ENCODE assay signal across 1 cellular context in genomic region chr17:5486206-5487124, GRCh38.
A peak's percentile ranks its signal among the peaks of the same experiment; 100 is the strongest.
TF ChIP-seq lines count a peak whose summit lies in the region.

A gene with protein sequence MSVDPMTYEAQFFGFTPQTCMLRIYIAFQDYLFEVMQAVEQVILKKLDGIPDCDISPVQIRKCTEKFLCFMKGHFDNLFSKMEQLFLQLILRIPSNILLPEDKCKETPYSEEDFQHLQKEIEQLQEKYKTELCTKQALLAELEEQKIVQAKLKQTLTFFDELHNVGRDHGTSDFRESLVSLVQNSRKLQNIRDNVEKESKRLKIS (plus strand): TSS chr17:5486566. CDS start chr17:5488863, 2,297 bp downstream.

TF ChIP-seq in HepG2, 621 proteins besides CTCF, POLR2A, EP300 and RAD21 (continued from another document):
- TF ChIP-seq SOX6 (IDR thresholded peaks at IDR 0.05) (no peak), SOX6 (CRISPR knock-in tag; IDR thresholded peaks at IDR 0.05) (peak; percentile 54; the same call in 1 of the 2 replicates), ZBTB39 (CRISPR knock-in tag; IDR thresholded peaks at IDR 0.05) (0 out of 2 replicates have a peak, but pooled peaks have one; percentile 54), ZFY (CRISPR knock-in tag; IDR thresholded peaks at IDR 0.05) (peak; percentile 95), NFIC (IDR thresholded peaks at IDR 0.05; ENCODE audit: low read length) (peak; percentile 65; the same call in 1 of the 2 replicates), ZNF713 (CRISPR knock-in tag; IDR thresholded peaks at IDR 0.05) (no peak), JARID2 (CRISPR knock-in tag; IDR thresholded peaks at IDR 0.05; ENCODE audit: insufficient replicate concordance) (peak; percentile 83), TOPORS (CRISPR knock-in tag; IDR thresholded peaks at IDR 0.05) (0 out of 2 replicates have a peak, but pooled peaks have one; percentile 43), PBX3 (CRISPR knock-in tag; IDR thresholded peaks at IDR 0.05; ENCODE audit: borderline replicate concordance) (no peak), AKAP8 (CRISPR knock-in tag; IDR thresholded peaks at IDR 0.05) (no peak), NFAT5 (CRISPR knock-in tag; IDR thresholded peaks at IDR 0.05) (no peak), CHD2 (IDR thresholded peaks at IDR 0.05; ENCODE audit: low read depth, low read length) (0 out of 2 replicates have a peak, but pooled peaks have one; percentile 40), ZNF549 (CRISPR knock-in tag; IDR thresholded peaks at IDR 0.05) (no peak), UBTF (CRISPR knock-in tag; IDR thresholded peaks at IDR 0.05) (peak; percentile 61; the same call in 1 of the 2 replicates), E2F1 (CRISPR knock-in tag; IDR thresholded peaks at IDR 0.05) (peak; percentile 86; the same call in 1 of the 2 replicates), CEBPB (IDR thresholded peaks at IDR 0.05; ENCODE audit: borderline replicate concordance, low read depth, low read length) (no peak), PPARG (CRISPR knock-in tag; conservative IDR thresholded peaks at IDR 0.05) (peak; percentile 52; the same call in 1 of the 2 replicates), SALL1 (CRISPR knock-in tag; IDR thresholded peaks at IDR 0.05) (peak; percentile 89), FOSL2 (CRISPR knock-in tag; IDR thresholded peaks at IDR 0.05) (peak; percentile 21; the same call in 1 of the 2 replicates), NFKB2 (CRISPR knock-in tag; IDR thresholded peaks at IDR 0.05; ENCODE audit: borderline replicate concordance) (no peak), HDAC1 (CRISPR knock-in tag; IDR thresholded peaks at IDR 0.05) (peak; percentile 80), HDAC6 (IDR thresholded peaks at IDR 0.05; ENCODE audit: low read depth, low read length) (no peak), MED8 (CRISPR knock-in tag; IDR thresholded peaks at IDR 0.05; ENCODE audit: insufficient replicate concordance) (peak; percentile 64), PRPF4 (IDR thresholded peaks at IDR 0.05; ENCODE audit: low read depth, low read length, poor library complexity, severe bottlenecking) (no peak), ZMAT5 (CRISPR knock-in tag; IDR thresholded peaks at IDR 0.05; ENCODE audit: borderline replicate concordance, low read depth) (no peak), ZNF431 (CRISPR knock-in tag; IDR thresholded peaks at IDR 0.05; ENCODE audit: borderline replicate concordance, low read depth) (no peak), FOXJ3 (CRISPR knock-in tag; IDR thresholded peaks at IDR 0.05; ENCODE audit: borderline replicate concordance) (peak; percentile 61; the same call in 1 of the 2 replicates), ZNF142 (CRISPR knock-in tag; IDR thresholded peaks at IDR 0.05) (peak; percentile 82), SAFB2 (CRISPR knock-in tag; IDR thresholded peaks at IDR 0.05; ENCODE audit: borderline replicate concordance, low read depth) (peak; percentile 33; the same call in 1 of the 2 replicates), SMAD9 (CRISPR knock-in tag; IDR thresholded peaks at IDR 0.05) (no peak; the same call in 1 of the 2 replicates), BCL6 (CRISPR knock-in tag; IDR thresholded peaks at IDR 0.05) (peak; percentile 49; the same call in 1 of the 2 replicates), KMT2B (CRISPR knock-in tag; IDR thresholded peaks at IDR 0.05) (peak; percentile 86), ZNF414 (CRISPR knock-in tag; IDR thresholded peaks at IDR 0.05) (peak; percentile 86; the same call in 1 of the 2 replicates), ZNF44 (CRISPR knock-in tag; IDR thresholded peaks at IDR 0.05) (peak; percentile 80; the same call in 1 of the 2 replicates), BORCS8-MEF2B (CRISPR knock-in tag; IDR thresholded peaks at IDR 0.05) (peak; percentile 97), ZBTB7A (CRISPR knock-in tag; IDR thresholded peaks at IDR 0.05) (peak; percentile 58; the same call in 1 of the 2 replicates), SMC3 (IDR thresholded peaks at IDR 0.05; ENCODE audit: low read length) (no peak)
TF ChIP-seq in HepG2: peak in this region for 296.
